In genomic region chr15:78727561-78727960, GRCh38 we compare ENCODE assay signal across 19 cellular contexts.
DNase-seq lines count a peak whose midpoint lies in the region; ATAC-seq, FAIRE-seq and TF ChIP-seq lines count a peak whose summit lies in the region.
"Had no signal": no experiment of that assay in that cellular context is flagged by ENCODE, and none has a peak within 500 bp of the region (broad histone marks: within the 10 kb centered on the region; RNA-seq: fewer than 3 reads in every experiment).

No MANE protein-coding gene starts in this region.

- FAIRE-seq in HTR-8/SVneo (lab: Jason Lieb, UNC): no peak

- peak; percentile 21 for DNase-seq in Caki2 (ENCODE audit: low read depth)
- peak; percentile 24 for DNase-seq in HTR-8/SVneo (ENCODE audit: insufficient read length, low spot score)
- DNase-seq in choroid plexus epithelial cell (ENCODE audit: low read depth): peak; percentile 55
- DNase-seq in RKO (ENCODE audit: low spot score): no peak
- no peak for DNase-seq in HCEC 1CT
- no peak for DNase-seq in activated naive CD8-positive, alpha-beta T cell treated with anti-CD3 and anti-CD28 coated beads, Interleukin-2, amount 50 U/mL, for 24 hours
- DNase-seq: activated CD4-positive, CD25-positive, alpha-beta regulatory T cell; activated effector memory CD4-positive, alpha-beta T cell treated with Interleukin-2 at 50 U/mL for 16 hours; amniotic stem cell; cerebellar nuclear complex; DMS79; effector memory CD8-positive, alpha-beta T cell; heart left ventricle; midbrain; stimulated activated naive B cell treated with anti-CD40 and anti-IgM and Interleukin-4, amounts not matched to agents 10 μg/mL and 1 μg/mL and 100 μg/mL, for 72 hours had no signal

- no peak overlapping the region for H3K27ac Mint-ChIP-seq in activated naive CD8-positive, alpha-beta T cell treated with anti-CD3 and anti-CD28 coated beads, Interleukin-2, amount 50 U/mL, for 24 hours
- H3K27ac Mint-ChIP-seq: CD8-positive, alpha-beta T cell; effector memory CD8-positive, alpha-beta T cell; stimulated activated naive B cell treated with anti-CD40 and anti-IgM and Interleukin-4, amounts not matched to agents 10 μg/mL and 1 μg/mL and 100 μg/mL, for 72 hours had no signal

- 7 to 80% methylated on average over 1 to 2 of the region's 5 CpGs for WGBS in mesodermal cell (ENCODE audit: insufficient coverage in 2 of 2), 2 experiments

- in situ Hi-C loops in Caki2 (cut with HindIII; ENCODE audit: low pct_unique_long_range_greater_than_20kb, low sequenced_read_pairs): no loop called here

- H3K36me3 ChIP-seq in mesodermal cell (ENCODE audit: control insufficient read depth, insufficient read depth, low read length): no peaks in the 10 kb centered on the region
- H3K36me3 ChIP-seq: heart left ventricle, tibial nerve had no signal

- no peak for ATAC-seq in activated naive CD8-positive, alpha-beta T cell treated with anti-CD3 and anti-CD28 coated beads, Interleukin-2, amount 50 U/mL, for 24 hours
- ATAC-seq in GM18868 (IDR thresholded peaks at IDR 0.05; ENCODE audit: unreplicated experiment): no peak
- ATAC-seq: CD8-positive, alpha-beta T cell; effector memory CD8-positive, alpha-beta T cell; heart left ventricle; stimulated activated naive B cell treated with anti-CD40 and anti-IgM and Interleukin-4, amounts not matched to agents 10 μg/mL and 1 μg/mL and 100 μg/mL, for 72 hours had no signal

- H3K4me3 Mint-ChIP-seq in activated naive CD8-positive, alpha-beta T cell treated with anti-CD3 and anti-CD28 coated beads, Interleukin-2, amount 50 U/mL, for 24 hours: no peak overlapping the region
- H3K4me3 Mint-ChIP-seq: CD8-positive, alpha-beta T cell; effector memory CD8-positive, alpha-beta T cell; stimulated activated naive B cell treated with anti-CD40 and anti-IgM and Interleukin-4, amounts not matched to agents 10 μg/mL and 1 μg/mL and 100 μg/mL, for 72 hours had no signal

- H3K4me3 ChIP-seq in choroid plexus epithelial cell (ENCODE audit: low read depth, low read length): no peak overlapping the region
- H3K4me3 ChIP-seq in mesodermal cell (ENCODE audit: extremely low read depth, insufficient read depth, low read length, poor library complexity, severe bottlenecking): no peak overlapping the region
- H3K4me3 ChIP-seq: heart left ventricle, tibial nerve had no signal

- H3K27ac ChIP-seq in mesodermal cell (ENCODE audit: low read depth, low read length, severe bottlenecking): peak overlapping the region; percentile 79
- H3K27ac ChIP-seq: tibial nerve had no signal

- H3K4me1 ChIP-seq in mesodermal cell (ENCODE audit: control insufficient read depth, insufficient read depth, low read length, poor library complexity, severe bottlenecking): peaks cover 13% of the 10 kb centered on the region
- H3K4me1 ChIP-seq: heart left ventricle, tibial nerve had no signal

- H3K9me3 ChIP-seq in mesodermal cell (ENCODE audit: control insufficient read depth, low read length): no peaks in the 10 kb centered on the region
- H3K9me3 ChIP-seq: heart left ventricle, tibial nerve had no signal

- no peak for TF ChIP-seq CTCF in choroid plexus epithelial cell (conservative IDR thresholded peaks at IDR 0.05; ENCODE audit: low read depth, low read length)

- no peaks in the 10 kb centered on the region for H3K36me3 Mint-ChIP-seq in activated naive CD8-positive, alpha-beta T cell treated with anti-CD3 and anti-CD28 coated beads, Interleukin-2, amount 50 U/mL, for 24 hours (ENCODE audit: low read depth)
- H3K36me3 Mint-ChIP-seq: CD8-positive, alpha-beta T cell; stimulated activated naive B cell treated with anti-CD40 and anti-IgM and Interleukin-4, amounts not matched to agents 10 μg/mL and 1 μg/mL and 100 μg/mL, for 72 hours had no signal

- no peaks in the 10 kb centered on the region for H3K9me3 Mint-ChIP-seq in activated naive CD8-positive, alpha-beta T cell treated with anti-CD3 and anti-CD28 coated beads, Interleukin-2, amount 50 U/mL, for 24 hours
- H3K9me3 Mint-ChIP-seq: CD8-positive, alpha-beta T cell; effector memory CD8-positive, alpha-beta T cell; stimulated activated naive B cell treated with anti-CD40 and anti-IgM and Interleukin-4, amounts not matched to agents 10 μg/mL and 1 μg/mL and 100 μg/mL, for 72 hours had no signal

- no peaks in the 10 kb centered on the region for H3K4me1 Mint-ChIP-seq in activated naive CD8-positive, alpha-beta T cell treated with anti-CD3 and anti-CD28 coated beads, Interleukin-2, amount 50 U/mL, for 24 hours

- H3K27me3 Mint-ChIP-seq in activated naive CD8-positive, alpha-beta T cell treated with anti-CD3 and anti-CD28 coated beads, Interleukin-2, amount 50 U/mL, for 24 hours: no peaks in the 10 kb centered on the region

Comparison
In these comparisons a context has a peak if more than half of its experiments do, and no peak if none do; other contexts are left out.
1. DNase-seq: peak in Caki2 (single experiment), HTR-8/SVneo (single experiment) and choroid plexus epithelial cell (single experiment); none in RKO (single experiment), HCEC 1CT (single experiment) and activated naive CD8-positive, alpha-beta T cell treated with anti-CD3 and anti-CD28 coated beads, Interleukin-2, amount 50 U/mL, for 24 hours (single experiment).